ENCODE assay signal across 13 cellular contexts in genomic region chr10:80488539-80489066, GRCh38. TPM values are rescaled to one million over a fixed set of nuclear protein-coding genes. Genes with fewer than 3 reads are reported as not detected.
A peak's percentile ranks its signal among the peaks of the same experiment; 100 is the strongest.
DNase-seq lines count a peak whose midpoint lies in the region; ATAC-seq and TF ChIP-seq lines count a peak whose summit lies in the region.
"Had no signal": no experiment of that assay in that cellular context is flagged by ENCODE, and none has a peak within 500 bp of the region (broad histone marks: within the 10 kb centered on the region; RNA-seq: fewer than 3 reads in every experiment).

No MANE protein-coding gene starts in this region.

- peak overlapping the region; percentile 58 for H3K4me3 ChIP-seq in CD8-positive, alpha-beta memory T cell (ENCODE audit: low read length)
- H3K4me3 ChIP-seq in breast epithelium (no peak overlapping the region), neutrophil (ENCODE audit: low read depth in 1 of 2, low read length in 1 of 2) (peak overlapping the region; percentile 49 to 56)
- H3K4me3 ChIP-seq: heart left ventricle, SJSA1 had no signal

- DNase-seq in CD8-positive, alpha-beta memory T cell = no peak
- DNase-seq in RWPE1 (ENCODE audit: low spot score) (no peak), breast epithelium (ENCODE audit: low spot score in 2 of 2) (no peak)
- no peak for DNase-seq in stimulated activated naive CD4-positive, alpha-beta T cell treated with Interleukin-2 at 50 U/mL for 16 hours (lab: John Stamatoyannopoulos, UW)
- DNase-seq: NCI-H187 treated with DMSO at 0.1 percent for 48 hours had no signal

- ATAC-seq in HG03045 (IDR thresholded peaks at IDR 0.05; ENCODE audit: unreplicated experiment) = no peak
- ATAC-seq in GM21786 (IDR thresholded peaks at IDR 0.05; ENCODE audit: unreplicated experiment) = no peak

- H3K27me3 Mint-ChIP-seq in CD8-positive, alpha-beta memory T cell = peaks cover 0 to 5% of the 10 kb centered on the region in 2 donors

- H3K4me1 Mint-ChIP-seq in CD8-positive, alpha-beta memory T cell = peaks cover 96 to 100% (median 100%) of the 10 kb centered on the region in 3 donors

- H3K27ac Mint-ChIP-seq in CD8-positive, alpha-beta memory T cell = peak overlapping the region; percentile 88 to 99 (median 96)

- H3K9me3 Mint-ChIP-seq in CD8-positive, alpha-beta memory T cell = no peaks in the 10 kb centered on the region

- intact Hi-C loops in breast epithelium (cut with DNase I; ENCODE audit: low total_unique reads) = no loop called here

- no peaks in the 10 kb centered on the region for H3K27me3 ChIP-seq in CD8-positive, alpha-beta memory T cell (ENCODE audit: insufficient read depth, low read length, poor library complexity, severe bottlenecking)
- no peaks in the 10 kb centered on the region for H3K27me3 ChIP-seq in breast epithelium
- H3K27me3 ChIP-seq in neutrophil = no peaks in the 10 kb centered on the region
- H3K27me3 ChIP-seq: heart left ventricle, SJSA1 had no signal

- TF ChIP-seq CTCF in RWPE1 (conservative IDR thresholded peaks at IDR 0.05; ENCODE audit: low read depth) = no peak
- TF ChIP-seq CTCF in breast epithelium (IDR thresholded peaks at IDR 0.05) = no peak
- no peak for TF ChIP-seq CTCF in neutrophil (IDR thresholded peaks at IDR 0.05)

- peak overlapping the region; percentile 81 to 89 (median 84) for H3K4me3 Mint-ChIP-seq in CD8-positive, alpha-beta memory T cell

- no peaks in the 10 kb centered on the region for H3K9me3 ChIP-seq in CD8-positive, alpha-beta memory T cell (ENCODE audit: low read length)
- H3K9me3 ChIP-seq in breast epithelium (no peaks in the 10 kb centered on the region), neutrophil (no peaks in the 10 kb centered on the region)
- H3K9me3 ChIP-seq: heart left ventricle, SJSA1 had no signal

- peaks cover 13 to 40% (median 25%) of the 10 kb centered on the region in 3 donors for H3K36me3 Mint-ChIP-seq in CD8-positive, alpha-beta memory T cell

- peaks cover 96% of the 10 kb centered on the region for H3K4me1 ChIP-seq in CD8-positive, alpha-beta memory T cell (ENCODE audit: insufficient read depth, low read length)
- peaks cover 18 to 20% of the 10 kb centered on the region in 2 donors for H3K4me1 ChIP-seq in breast epithelium
- H3K4me1 ChIP-seq in neutrophil (ENCODE audit: control insufficient read depth in 1 of 2, insufficient read depth in 1 of 2, low read depth in 1 of 2, low read length in 1 of 2) = peaks cover 99 to 100% of the 10 kb centered on the region in 2 experiments

- peaks cover 22% of the 10 kb centered on the region for H3K36me3 ChIP-seq in CD8-positive, alpha-beta memory T cell (ENCODE audit: insufficient read depth, low read length)
- H3K36me3 ChIP-seq in breast epithelium (no peaks in the 10 kb centered on the region), neutrophil (peaks cover 20% of the 10 kb centered on the region)

- H3K27ac ChIP-seq in CD8-positive, alpha-beta memory T cell (ENCODE audit: low read depth, low read length) = no peak overlapping the region
- H3K27ac ChIP-seq in RWPE1 = peak overlapping the region; percentile 51
- peak overlapping the region; percentile 1 to 62 for H3K27ac ChIP-seq in breast epithelium
- peak overlapping the region; percentile 96 for H3K27ac ChIP-seq in neutrophil
- H3K27ac ChIP-seq: parathyroid adenoma, SJSA1 had no signal

- CTCF ChIA-PET in CD8-positive, alpha-beta memory T cell (lab: Charles Lee) = interaction anchor here (1.2 to 7.3 kb wide), 10 partner anchors 13 to 44 kb away, joined by 3 to 96 read pairs (median 7); no protein-coding TSS in a partner anchor
- CTCF ChIA-PET in RWPE1 (lab: Yijun Ruan, JAX) = interaction anchor here (0.6 to 1.9 kb wide), 2 partner anchors 17 to 30 kb away, joined by 3 to 5 read pairs; no protein-coding TSS in a partner anchor

- no peak for TF ChIP-seq POLR2A in breast epithelium (IDR thresholded peaks at IDR 0.05)

- POLR2A ChIA-PET in CD8-positive, alpha-beta memory T cell (lab: Charles Lee) = interaction anchor here (0.7 to 4.4 kb wide), 8 partner anchors 10 to 81 kb away, joined by 3 to 39 read pairs (median 5); no protein-coding TSS in a partner anchor
- POLR2A ChIA-PET in RWPE1 (lab: Yijun Ruan, JAX; ENCODE audit: low non-redundant PET) = no interaction called here

RNA-seq across cellular contexts. Expression of gene TSPAN14, which starts 34.5 kb away (rescaled TPM):
- 10 to 100 TPM; 46.1 to 46.8 TPM for total RNA-seq in CD8-positive, alpha-beta memory T cell
- polyA plus RNA-seq in CD8-positive, alpha-beta memory T cell = 220 TPM
- total RNA-seq in breast epithelium = 10 to 100 TPM; 52.8 to 76.8 (median 74.8) TPM

RNA-seq across cellular contexts. Expression of gene SH2D4B, which starts 49.1 kb away (rescaled TPM):
- under 1 TPM; 0.11 to 0.13 TPM for total RNA-seq in CD8-positive, alpha-beta memory T cell
- polyA plus RNA-seq in CD8-positive, alpha-beta memory T cell = not detected
- under 1 TPM in 2 of 3 donors, not detected in 1; 0.15 to 0.16 TPM for total RNA-seq in breast epithelium
- total RNA-seq: H4 had no signal
- polyA plus RNA-seq: aorta, heart left ventricle had no signal

Comparison
In these comparisons a context has a peak if more than half of its experiments do, and no peak if none do; other contexts are left out.
1. H3K4me3 ChIP-seq: peak in CD8-positive, alpha-beta memory T cell (single experiment) and neutrophil (2 of 2); none in breast epithelium (0 of 3).